9 cellular contexts compared by ENCODE assay signal in genomic region chr2:96205888-96206287, GRCh38. TPM values are rescaled to one million over a fixed set of nuclear protein-coding genes. Genes with fewer than 3 reads are reported as not detected.
DNase-seq lines count a peak whose midpoint lies in the region; ATAC-seq and TF ChIP-seq lines count a peak whose summit lies in the region.
"Had no signal": no experiment of that assay in that cellular context is flagged by ENCODE, and none has a peak within 500 bp of the region (broad histone marks: within the 10 kb centered on the region; RNA-seq: fewer than 3 reads in every experiment).

No MANE protein-coding gene starts in this region.

- no peaks in the 10 kb centered on the region for H3K36me3 ChIP-seq in prostate gland

- no peak for TF ChIP-seq POLR2A in prostate gland (IDR thresholded peaks at IDR 0.05)

- ATAC-seq in natural killer cell treated with Interleukin-12 subunit alpha and Interleukin-12 subunit beta and Interleukin-15 and Interleukin-18, amount 100 ng/mL, for 72 hours = no peak
- no peak for ATAC-seq in HG03095 (IDR thresholded peaks at IDR 0.05; ENCODE audit: unreplicated experiment)

- peak overlapping the region; percentile 28 for H3K4me3 ChIP-seq in choroid plexus epithelial cell (ENCODE audit: low read depth, low read length)
- H3K4me3 ChIP-seq in prostate gland = no peak overlapping the region

- DNase-seq in CD14-positive monocyte (ENCODE audit: low spot score) (no peak), LHCN-M2 (ENCODE audit: low read depth) (peak; percentile 26), choroid plexus epithelial cell (ENCODE audit: low read depth) (peak; percentile 38), prostate gland (ENCODE audit: low spot score) (no peak), ecto neural progenitor cell (ENCODE audit: low spot score) (no peak), LoVo (ENCODE audit: low spot score) (no peak)
- no peak for DNase-seq in natural killer cell treated with Interleukin-12 subunit alpha and Interleukin-12 subunit beta and Interleukin-15 and Interleukin-18, amount 100 ng/mL, for 72 hours (ENCODE audit: low spot score)
- DNase-seq: NCI-H774 had no signal

- peak overlapping the region; percentile 76 to 91 (median 82) for H3K27ac Mint-ChIP-seq in CD14-positive monocyte
- peak overlapping the region; percentile 71 to 92 for H3K27ac Mint-ChIP-seq in natural killer cell treated with Interleukin-12 subunit alpha and Interleukin-12 subunit beta and Interleukin-15 and Interleukin-18, amount 100 ng/mL, for 72 hours

- H3K27me3 Mint-ChIP-seq in CD14-positive monocyte (ENCODE audit: low read depth in 3 of 3) = peaks cover 0 to 1% (median 0%) of the 10 kb centered on the region in 3 donors
- H3K27me3 Mint-ChIP-seq in natural killer cell treated with Interleukin-12 subunit alpha and Interleukin-12 subunit beta and Interleukin-15 and Interleukin-18, amount 100 ng/mL, for 72 hours = no peaks in the 10 kb centered on the region

- intact Hi-C loops in CD14-positive monocyte (cut with micrococcal nuclease) = loop anchor here in 1 of 2 donors (5.0 kb wide), 1 partner anchor 36 kb away; no protein-coding TSS in a partner anchor
- intact Hi-C loops in prostate gland (cut with DNase I) = loop anchor here (10.0 kb wide), 1 partner anchor 329 kb away; the partner anchor contains the start of gene ARID5A

- peaks cover 9 to 28% of the 10 kb centered on the region in 2 donors for H3K36me3 Mint-ChIP-seq in CD14-positive monocyte
- peaks cover 9% of the 10 kb centered on the region for H3K36me3 Mint-ChIP-seq in natural killer cell treated with Interleukin-12 subunit alpha and Interleukin-12 subunit beta and Interleukin-15 and Interleukin-18, amount 100 ng/mL, for 72 hours

- H3K27me3 ChIP-seq in prostate gland (replicated peaks; ENCODE audit: insufficient read depth) = no peaks in the 10 kb centered on the region

- peaks cover 74% of the 10 kb centered on the region for H3K4me1 Mint-ChIP-seq in CD14-positive monocyte
- H3K4me1 Mint-ChIP-seq in natural killer cell treated with Interleukin-12 subunit alpha and Interleukin-12 subunit beta and Interleukin-15 and Interleukin-18, amount 100 ng/mL, for 72 hours (ENCODE audit: low read depth in 2 of 2) = peaks cover 55 to 62% of the 10 kb centered on the region in 2 donors

- H3K9me3 Mint-ChIP-seq in CD14-positive monocyte = no peaks in the 10 kb centered on the region
- H3K9me3 Mint-ChIP-seq in natural killer cell treated with Interleukin-12 subunit alpha and Interleukin-12 subunit beta and Interleukin-15 and Interleukin-18, amount 100 ng/mL, for 72 hours = no peaks in the 10 kb centered on the region

- TF ChIP-seq CTCF in CD14-positive monocyte (IDR thresholded peaks at IDR 0.05) = no peak
- no peak for TF ChIP-seq CTCF in choroid plexus epithelial cell (conservative IDR thresholded peaks at IDR 0.05; ENCODE audit: low read depth, low read length)
- no peak for TF ChIP-seq CTCF in prostate gland (IDR thresholded peaks at IDR 0.05)

- H3K27ac ChIP-seq in prostate gland = peak overlapping the region in 1 of 2 donors; percentile 38

- peaks cover 12% of the 10 kb centered on the region for H3K4me1 ChIP-seq in prostate gland (replicated peaks)

- no peaks in the 10 kb centered on the region for H3K9me3 ChIP-seq in prostate gland

- H3K4me3 Mint-ChIP-seq in CD14-positive monocyte = peak overlapping the region; percentile 42 to 56
- peak overlapping the region; percentile 83 for H3K4me3 Mint-ChIP-seq in natural killer cell treated with Interleukin-12 subunit alpha and Interleukin-12 subunit beta and Interleukin-15 and Interleukin-18, amount 100 ng/mL, for 72 hours

RNA-seq across cellular contexts. Expression of gene STARD7, which starts 2.7 kb away (rescaled TPM):
- 100 to 1,000 TPM; 172 to 179 TPM for polyA plus RNA-seq in CD14-positive monocyte
- 168 and 171 TPM in 2 replicates for total RNA-seq in LHCN-M2 (2014; rRNA removed)
- 59.5 TPM for polyA plus RNA-seq in LHCN-M2 (2012)
- 100 to 1,000 TPM; 153 to 206 TPM for total RNA-seq in natural killer cell treated with Interleukin-12 subunit alpha and Interleukin-12 subunit beta and Interleukin-15 and Interleukin-18, amount 100 ng/mL, for 72 hours
- 100 to 1,000 TPM in 1 of 2 donors, 10 to 100 TPM in 1; 93.1 to 141 TPM for total RNA-seq in prostate gland

RNA-seq across cellular contexts. Expression of gene TMEM127, which starts 59.9 kb away (rescaled TPM):
- 100 to 1,000 TPM in 1 of 2 donors, 10 to 100 TPM in 1; 72.3 to 107 TPM for polyA plus RNA-seq in CD14-positive monocyte
- total RNA-seq in LHCN-M2 (2014; rRNA removed) (28.7 and 34.6 TPM in 2 replicates), prostate gland (10 to 100 TPM; 40.4 to 50.4 TPM)
- polyA plus RNA-seq in LHCN-M2 (2012) = 33.5 TPM
- 10 to 100 TPM; 41.4 to 49.4 TPM for total RNA-seq in natural killer cell treated with Interleukin-12 subunit alpha and Interleukin-12 subunit beta and Interleukin-15 and Interleukin-18, amount 100 ng/mL, for 72 hours

Comparison
In these comparisons a context has a peak if more than half of its experiments do, and no peak if none do; other contexts are left out.
1. DNase-seq: peak in LHCN-M2 (single experiment) and choroid plexus epithelial cell (single experiment); none in CD14-positive monocyte (single experiment), natural killer cell treated with Interleukin-12 subunit alpha and Interleukin-12 subunit beta and Interleukin-15 and Interleukin-18, amount 100 ng/mL, for 72 hours (single experiment), prostate gland (single experiment), ecto neural progenitor cell (single experiment) and LoVo (single experiment).